ENCODE assay signal across 13 cellular contexts in the genomic region with DNA sequence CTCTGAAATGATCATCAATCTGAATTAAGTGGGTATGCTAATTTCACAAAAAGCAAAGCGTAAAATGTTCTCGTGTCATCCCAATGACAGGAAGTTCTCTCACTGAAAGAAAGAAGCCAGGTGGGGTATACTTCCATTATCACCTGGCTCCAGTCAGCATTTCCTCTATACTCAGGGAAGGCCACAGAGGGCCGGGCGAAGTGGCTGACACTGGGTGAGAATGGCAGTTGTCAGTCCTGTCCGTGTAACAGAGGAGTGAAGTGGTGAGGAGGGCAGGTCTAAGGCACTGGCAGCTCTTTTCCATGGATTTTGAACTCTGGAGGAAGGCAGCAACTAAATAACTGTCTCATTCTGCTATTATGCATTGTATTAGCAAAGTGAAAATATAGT.
A peak's percentile ranks its signal among the peaks of the same experiment; 100 is the strongest.
DNase-seq lines count a peak whose midpoint lies in the region; ATAC-seq and TF ChIP-seq lines count a peak whose summit lies in the region.
"Had no signal": no experiment of that assay in that cellular context is flagged by ENCODE, and none has a peak within 500 bp of the region (broad histone marks: within the 10 kb centered on the region; RNA-seq: fewer than 3 reads in every experiment).

No MANE protein-coding gene starts in this region.

- H3K36me3 Mint-ChIP-seq in natural killer cell treated with Interleukin-12 subunit alpha and Interleukin-12 subunit beta and Interleukin-15 and Interleukin-18, amount 100 ng/mL, for 72 hours = peaks cover 33% of the 10 kb centered on the region
- H3K36me3 Mint-ChIP-seq in natural killer cell = peaks cover 28% of the 10 kb centered on the region
- H3K36me3 Mint-ChIP-seq in stimulated activated naive B cell treated with anti-CD40 and anti-IgM and Interleukin-4, amounts not matched to agents 10 μg/mL and 1 μg/mL and 100 μg/mL, for 72 hours = peaks cover 39 to 51% of the 10 kb centered on the region in 2 donors

- H3K27ac ChIP-seq in cingulate gyrus (ENCODE audit: low read depth, low read length) = peak overlapping the region; percentile 32
- peak overlapping the region; percentile 59 for H3K27ac ChIP-seq in osteoblast (ENCODE audit: low read depth, low read length)
- H3K27ac ChIP-seq: BLaER1 treated with 17β-estradiol and CSF1 and Interleukin-3, amounts not matched to agents 10 nM and 100 nM; parathyroid adenoma had no signal

- H3K4me1 Mint-ChIP-seq in natural killer cell treated with Interleukin-12 subunit alpha and Interleukin-12 subunit beta and Interleukin-15 and Interleukin-18, amount 100 ng/mL, for 72 hours (ENCODE audit: low read depth in 2 of 2) = peaks cover 30 to 37% of the 10 kb centered on the region in 2 donors
- peaks cover 6 to 23% of the 10 kb centered on the region in 2 donors for H3K4me1 Mint-ChIP-seq in natural killer cell
- peaks cover 20 to 29% of the 10 kb centered on the region in 2 donors for H3K4me1 Mint-ChIP-seq in stimulated activated naive B cell treated with anti-CD40 and anti-IgM and Interleukin-4, amounts not matched to agents 10 μg/mL and 1 μg/mL and 100 μg/mL, for 72 hours

- no peaks in the 10 kb centered on the region for H3K27me3 Mint-ChIP-seq in natural killer cell treated with Interleukin-12 subunit alpha and Interleukin-12 subunit beta and Interleukin-15 and Interleukin-18, amount 100 ng/mL, for 72 hours
- H3K27me3 Mint-ChIP-seq in natural killer cell (ENCODE audit: low read depth in 2 of 2) = no peaks in the 10 kb centered on the region
- H3K27me3 Mint-ChIP-seq in stimulated activated naive B cell treated with anti-CD40 and anti-IgM and Interleukin-4, amounts not matched to agents 10 μg/mL and 1 μg/mL and 100 μg/mL, for 72 hours = no peaks in the 10 kb centered on the region

- H3K4me1 ChIP-seq in osteoblast (ENCODE audit: insufficient read depth, low read length) = peaks cover 49% of the 10 kb centered on the region
- H3K4me1 ChIP-seq: parathyroid adenoma had no signal

- H2AFZ ChIP-seq in osteoblast (ENCODE audit: low read length) = no peak overlapping the region
- H2AFZ ChIP-seq: parathyroid adenoma had no signal

- H3K36me3 ChIP-seq in osteoblast (ENCODE audit: insufficient read depth, low read length) = peaks cover 76% of the 10 kb centered on the region

- H3K27me3 ChIP-seq in osteoblast (ENCODE audit: insufficient read depth, low read length) = no peaks in the 10 kb centered on the region
- H3K27me3 ChIP-seq: BLaER1 treated with 17β-estradiol and CSF1 and Interleukin-3, amounts not matched to agents 10 nM and 100 nM had no signal

- no peaks in the 10 kb centered on the region for H3K9me3 ChIP-seq in osteoblast (ENCODE audit: low read depth, low read length)

- H3K4me2 ChIP-seq in osteoblast (ENCODE audit: insufficient read depth, low read length) = no peak overlapping the region
- H3K4me2 ChIP-seq: BLaER1 treated with 17β-estradiol and CSF1 and Interleukin-3, amounts not matched to agents 10 nM and 100 nM had no signal

- peaks cover 4% of the 10 kb centered on the region for H3K79me2 ChIP-seq in osteoblast (ENCODE audit: insufficient read depth, low read length)
- H3K79me2 ChIP-seq: parathyroid adenoma had no signal

- no peak for ATAC-seq in natural killer cell treated with Interleukin-12 subunit alpha and Interleukin-12 subunit beta and Interleukin-15 and Interleukin-18, amount 100 ng/mL, for 72 hours
- no peak for ATAC-seq in natural killer cell
- ATAC-seq in HG02798 (IDR thresholded peaks at IDR 0.05; ENCODE audit: poor library complexity, unreplicated experiment) = no peak
- ATAC-seq in stimulated activated naive B cell treated with anti-CD40 and anti-IgM and Interleukin-4, amounts not matched to agents 10 μg/mL and 1 μg/mL and 100 μg/mL, for 72 hours (replicated peaks) = no peak
- ATAC-seq: activated naive CD4-positive, alpha-beta T cell treated with anti-CD3 and anti-CD28 coated beads, Interleukin-2, amount 50 U/mL, for 72 hours had no signal

- H3K27ac Mint-ChIP-seq in natural killer cell treated with Interleukin-12 subunit alpha and Interleukin-12 subunit beta and Interleukin-15 and Interleukin-18, amount 100 ng/mL, for 72 hours = peak overlapping the region; percentile 8 to 33
- H3K27ac Mint-ChIP-seq in natural killer cell = peak overlapping the region in 1 of 2 donors; percentile 53
- no peak overlapping the region for H3K27ac Mint-ChIP-seq in stimulated activated naive B cell treated with anti-CD40 and anti-IgM and Interleukin-4, amounts not matched to agents 10 μg/mL and 1 μg/mL and 100 μg/mL, for 72 hours

- H3K4me3 ChIP-seq in osteoblast (ENCODE audit: insufficient read depth, low read length) = no peak overlapping the region
- H3K4me3 ChIP-seq: BLaER1 treated with 17β-estradiol and CSF1 and Interleukin-3, amounts not matched to agents 10 nM and 100 nM had no signal

- H3K9me3 Mint-ChIP-seq in natural killer cell treated with Interleukin-12 subunit alpha and Interleukin-12 subunit beta and Interleukin-15 and Interleukin-18, amount 100 ng/mL, for 72 hours = no peaks in the 10 kb centered on the region
- H3K9me3 Mint-ChIP-seq in natural killer cell = no peaks in the 10 kb centered on the region
- H3K9me3 Mint-ChIP-seq in stimulated activated naive B cell treated with anti-CD40 and anti-IgM and Interleukin-4, amounts not matched to agents 10 μg/mL and 1 μg/mL and 100 μg/mL, for 72 hours = peaks cover 0 to 3% of the 10 kb centered on the region in 2 donors
- H3K9me3 Mint-ChIP-seq: activated naive CD4-positive, alpha-beta T cell treated with anti-CD3 and anti-CD28 coated beads, Interleukin-2, amount 50 U/mL, for 72 hours had no signal

- no peak overlapping the region for H3K4me3 Mint-ChIP-seq in natural killer cell treated with Interleukin-12 subunit alpha and Interleukin-12 subunit beta and Interleukin-15 and Interleukin-18, amount 100 ng/mL, for 72 hours
- H3K4me3 Mint-ChIP-seq in natural killer cell = no peak overlapping the region
- H3K4me3 Mint-ChIP-seq in stimulated activated naive B cell treated with anti-CD40 and anti-IgM and Interleukin-4, amounts not matched to agents 10 μg/mL and 1 μg/mL and 100 μg/mL, for 72 hours = no peak overlapping the region

- TF ChIP-seq CTCF in natural killer cell (IDR thresholded peaks at IDR 0.05) (no peak), osteoblast (IDR thresholded peaks at IDR 0.05; ENCODE audit: extremely low read depth, low read depth, low read length) (no peak)

- H4K20me1 ChIP-seq in osteoblast (ENCODE audit: insufficient read depth, low read length) = peaks cover 4% of the 10 kb centered on the region

- intact Hi-C loops in natural killer cell (cut with micrococcal nuclease) = no loop called here

- no peak for DNase-seq in natural killer cell treated with Interleukin-12 subunit alpha and Interleukin-12 subunit beta and Interleukin-15 and Interleukin-18, amount 100 ng/mL, for 72 hours (ENCODE audit: low spot score)
- no peak for DNase-seq in natural killer cell
- no peak for DNase-seq in osteoblast (ENCODE audit: insufficient read length, low spot score, missing footprints)
- no peak for DNase-seq in stimulated activated CD4-positive, alpha-beta T cell treated with anti-CD3 and anti-CD28 coated beads, Interleukin-2, amount 100 ng/mL, for 24 hours
- DNase-seq in stimulated activated naive B cell treated with anti-CD40 and anti-IgM and Interleukin-4, amounts not matched to agents 10 μg/mL and 1 μg/mL and 100 μg/mL, for 72 hours = no peak
- DNase-seq in inferior parietal cortex (ENCODE audit: extremely low spot score) = no peak
- DNase-seq: MV-4-11, NCI-H510A had no signal
